In the genomic region with DNA sequence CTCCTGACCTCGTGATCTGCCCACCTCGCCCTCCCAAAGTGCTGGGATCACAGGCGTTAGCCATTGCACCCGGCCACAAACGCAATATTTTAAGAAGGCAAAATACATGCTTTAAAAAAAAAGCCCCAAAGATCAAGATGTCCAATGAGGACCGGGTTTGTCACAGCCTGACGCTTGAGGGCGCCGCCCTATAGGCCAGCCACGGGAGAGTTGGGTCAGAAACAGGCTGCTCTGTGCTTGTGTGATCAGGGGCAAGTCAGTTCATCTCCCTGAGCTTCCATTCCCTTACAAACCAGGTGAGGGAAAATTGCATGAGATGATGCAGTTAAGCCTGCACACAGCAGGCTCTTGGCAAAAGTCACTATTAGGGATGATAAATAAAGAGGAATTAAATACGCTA, we compare ENCODE assay signal across 18 cellular contexts. TPM values are rescaled to one million over a fixed set of nuclear protein-coding genes. Genes with fewer than 3 reads are reported as not detected.
A peak's percentile ranks its signal among the peaks of the same experiment; 100 is the strongest.
DNase-seq lines count a peak whose midpoint lies in the region; ATAC-seq and TF ChIP-seq lines count a peak whose summit lies in the region.
"Had no signal": no experiment of that assay in that cellular context is flagged by ENCODE, and none has a peak within 500 bp of the region (broad histone marks: within the 10 kb centered on the region; RNA-seq: fewer than 3 reads in every experiment).

No MANE protein-coding gene starts in this region.

- H3K36me3 ChIP-seq in Karpas-422 (ENCODE audit: insufficient read depth, low read length) (no peaks in the 10 kb centered on the region), brain microvascular endothelial cell (replicated peaks) (no peaks in the 10 kb centered on the region), esophagus muscularis mucosa (peaks cover 0 to 15% (median 13%) of the 10 kb centered on the region in 4 donors)

- CTCF ChIA-PET in activated naive CD4-positive, alpha-beta T cell treated with anti-CD3 and anti-CD28 coated beads, Interleukin-2, amount 10 ng/mL, durations not matched to agents 7 days and 5 days (lab: Charles Lee) = interaction anchor here (0.7 kb wide), 1 partner anchor 432 kb away, joined by 4 read pairs; no protein-coding TSS in a partner anchor

- H3K9me2 ChIP-seq in Karpas-422 (replicated peaks; ENCODE audit: insufficient read depth, low read length) = no peaks in the 10 kb centered on the region

- no peaks in the 10 kb centered on the region for H3K4me1 ChIP-seq in Karpas-422 (ENCODE audit: low read length)
- H3K4me1 ChIP-seq in esophagus muscularis mucosa = peaks cover 24 to 35% (median 33%) of the 10 kb centered on the region in 4 donors

- WGBS in esophagus muscularis mucosa = 85% methylated on average over 11 of the region's 11 CpGs

- TF ChIP-seq POLR2A in esophagus muscularis mucosa (IDR thresholded peaks at IDR 0.05; ENCODE audit: low read depth) = no peak

- intact Hi-C loops in esophagus muscularis mucosa (cut with DNase I) = no loop called here

- H3K9me3 ChIP-seq in Karpas-422 (ENCODE audit: low read length) (no peaks in the 10 kb centered on the region), esophagus muscularis mucosa (no peaks in the 10 kb centered on the region)
- H3K9me3 ChIP-seq: tibial artery had no signal

- peak; percentile 12 for TF ChIP-seq CTCF in brain microvascular endothelial cell (IDR thresholded peaks at IDR 0.05; ENCODE audit: low read depth, low read length, missing control alignments)
- TF ChIP-seq CTCF in esophagus muscularis mucosa (IDR thresholded peaks at IDR 0.05) = no peak

- H3K9ac ChIP-seq in Karpas-422 (ENCODE audit: low read length) = no peak overlapping the region

- H3K9me3 Mint-ChIP-seq in activated naive CD4-positive, alpha-beta T cell treated with anti-CD3 and anti-CD28 coated beads, Interleukin-2, amount 10 ng/mL, durations not matched to agents 7 days and 5 days = no peaks in the 10 kb centered on the region
- H3K9me3 Mint-ChIP-seq: CD8-positive, alpha-beta T cell had no signal

- no peak overlapping the region for H2AFZ ChIP-seq in Karpas-422 (ENCODE audit: low read length)

- H3K27me3 ChIP-seq in Karpas-422 (ENCODE audit: low read length) (no peaks in the 10 kb centered on the region), brain microvascular endothelial cell (replicated peaks) (no peaks in the 10 kb centered on the region), esophagus muscularis mucosa (no peaks in the 10 kb centered on the region)
- H3K27me3 ChIP-seq: cardiac muscle cell, tibial artery had no signal

- no peak overlapping the region for H3K27ac ChIP-seq in Karpas-422 (ENCODE audit: low read length)
- H3K27ac ChIP-seq in brain microvascular endothelial cell = no peak overlapping the region
- H3K27ac ChIP-seq in esophagus muscularis mucosa (replicated peaks in 1 of 4) = no peak overlapping the region
- H3K27ac ChIP-seq: cardiac muscle cell, tibial artery had no signal

- no peaks in the 10 kb centered on the region for H3K36me3 Mint-ChIP-seq in activated naive CD4-positive, alpha-beta T cell treated with anti-CD3 and anti-CD28 coated beads, Interleukin-2, amount 10 ng/mL, durations not matched to agents 7 days and 5 days
- H3K36me3 Mint-ChIP-seq: CD8-positive, alpha-beta T cell had no signal

- H3K27me3 Mint-ChIP-seq in activated naive CD4-positive, alpha-beta T cell treated with anti-CD3 and anti-CD28 coated beads, Interleukin-2, amount 10 ng/mL, durations not matched to agents 7 days and 5 days = no peaks in the 10 kb centered on the region

- in situ Hi-C loops in brain microvascular endothelial cell (cut with HindIII; ENCODE audit: low pct_ligation_motif_present, low sequenced_read_pairs) = no loop called here

- H3K4me3 Mint-ChIP-seq in activated naive CD4-positive, alpha-beta T cell treated with anti-CD3 and anti-CD28 coated beads, Interleukin-2, amount 10 ng/mL, durations not matched to agents 7 days and 5 days = no peak overlapping the region
- H3K4me3 Mint-ChIP-seq: CD8-positive, alpha-beta T cell had no signal

- no peaks in the 10 kb centered on the region for H3K79me2 ChIP-seq in Karpas-422 (ENCODE audit: low read length)

- no peak overlapping the region for H3K4me2 ChIP-seq in Karpas-422 (ENCODE audit: low read depth, low read length, poor library complexity, severe bottlenecking)

- ATAC-seq in HG02870 (IDR thresholded peaks at IDR 0.05; ENCODE audit: unreplicated experiment) = no peak
- ATAC-seq: CD8-positive, alpha-beta T cell had no signal

- peak; percentile 29 for DNase-seq in activated naive CD4-positive, alpha-beta T cell treated with anti-CD3 and anti-CD28 coated beads, Interleukin-2, amount 10 ng/mL, durations not matched to agents 7 days and 5 days
- DNase-seq in activated naive CD4-positive, alpha-beta T cell treated with Interleukin-2 at 50 U/mL for 16 hours = no peak
- DNase-seq in Karpas-422 (peak; percentile 58), brain microvascular endothelial cell (no peak), ureter (ENCODE audit: low spot score) (peak; percentile 29), esophagus muscularis mucosa (ENCODE audit: extremely low spot score) (no peak), NCI-H187 (lab: John Stamatoyannopoulos, UW) (no peak)
- DNase-seq: CD8-positive, alpha-beta T cell; glutamatergic neuron; Kasumi-1; NCI-H1417 treated with DMSO at 0.1 percent for 48 hours; NK-92 treated with Interleukin-12 subunit alpha and Interleukin-12 subunit beta, amount 100 ng/mL, for 24 hours; nucleus accumbens; SHP77; stimulated activated naive CD4-positive, alpha-beta T cell had no signal

- no peak for TF ChIP-seq EP300 in esophagus muscularis mucosa (IDR thresholded peaks at IDR 0.05)

- H3K4me1 Mint-ChIP-seq in activated naive CD4-positive, alpha-beta T cell treated with anti-CD3 and anti-CD28 coated beads, Interleukin-2, amount 10 ng/mL, durations not matched to agents 7 days and 5 days = peaks cover 2% of the 10 kb centered on the region

- H3K4me3 ChIP-seq in Karpas-422 (ENCODE audit: low read length) (no peak overlapping the region), brain microvascular endothelial cell (ENCODE audit: low read depth, low read length) (no peak overlapping the region), esophagus muscularis mucosa (no peak overlapping the region)
- H3K4me3 ChIP-seq: cardiac muscle cell, tibial artery had no signal

- no peak overlapping the region for H3K27ac Mint-ChIP-seq in activated naive CD4-positive, alpha-beta T cell treated with anti-CD3 and anti-CD28 coated beads, Interleukin-2, amount 10 ng/mL, durations not matched to agents 7 days and 5 days
- H3K27ac Mint-ChIP-seq: CD8-positive, alpha-beta T cell had no signal

- H4K20me1 ChIP-seq in Karpas-422 (ENCODE audit: insufficient read depth, low read depth, low read length) = no peaks in the 10 kb centered on the region

RNA-seq across cellular contexts. Expression of a gene that starts 23.9 kb away (rescaled TPM):
- total RNA-seq in Karpas-422 (2014; rRNA removed; shearing (Covaris generic); ENCODE audit: low replicate concordance) = 0.04 TPM in 1 of 2 replicates, not detected in the other
- total RNA-seq in ureter (208 TPM), esophagus muscularis mucosa (10 to 100 TPM in 2 of 4 donors, 1 to 10 TPM in 2; 7.5 to 15.2 (median 9.9) TPM)

Comparison
In these comparisons a context has a peak if more than half of its experiments do, and no peak if none do; other contexts are left out.
1. DNase-seq: peak in activated naive CD4-positive, alpha-beta T cell treated with anti-CD3 and anti-CD28 coated beads, Interleukin-2, amount 10 ng/mL, durations not matched to agents 7 days and 5 days (single experiment), Karpas-422 (single experiment) and ureter (single experiment); none in activated naive CD4-positive, alpha-beta T cell treated with Interleukin-2 at 50 U/mL for 16 hours (single experiment), brain microvascular endothelial cell (single experiment), esophagus muscularis mucosa (single experiment) and NCI-H187 (0 of 2).
2. RNA of a gene that starts 23.9 kb away (total RNA-seq): 208 TPM in ureter (single experiment); 7.5 to 15.2 TPM in esophagus muscularis mucosa and 0.04 TPM in Karpas-422; every median in the first group is over 10 times any median in the second.